1 cellular context compared by ENCODE assay signal in genomic region chr4:151760713-151761661, GRCh38.
TF ChIP-seq lines count a peak whose summit lies in the region.

A gene with protein sequence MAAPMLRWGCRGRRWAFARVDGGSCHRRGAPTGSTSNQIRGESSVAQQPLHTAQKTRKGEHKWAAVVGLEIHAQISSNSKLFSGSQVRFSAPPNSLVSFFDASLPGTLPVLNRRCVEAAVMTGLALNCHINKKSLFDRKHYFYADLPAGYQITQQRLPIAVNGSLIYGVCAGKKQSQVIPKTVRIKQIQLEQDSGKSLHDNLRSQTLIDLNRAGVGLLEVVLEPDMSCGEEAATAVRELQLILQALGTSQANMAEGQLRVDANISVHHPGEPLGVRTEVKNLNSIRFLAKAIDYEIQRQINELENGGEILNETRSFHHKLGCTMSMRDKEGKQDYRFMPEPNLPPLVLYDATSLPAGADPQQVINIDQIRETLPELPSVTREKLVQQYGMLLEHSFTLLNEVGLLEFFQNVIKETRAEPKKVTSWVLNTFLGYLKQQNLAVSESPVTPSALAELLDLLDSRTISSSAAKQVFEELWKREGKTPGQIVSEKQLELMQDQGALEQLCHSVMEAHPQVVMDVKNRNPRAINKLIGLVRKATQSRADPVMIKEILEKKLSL (minus strand): TSS chr4:151761007. CDS start chr4:151760982, 25 bp downstream.

TF ChIP-seq in K562, 482 proteins besides CTCF, POLR2A, EP300 and RAD21 (continued from another document and continues in another):
- TF ChIP-seq, protein P1, sequence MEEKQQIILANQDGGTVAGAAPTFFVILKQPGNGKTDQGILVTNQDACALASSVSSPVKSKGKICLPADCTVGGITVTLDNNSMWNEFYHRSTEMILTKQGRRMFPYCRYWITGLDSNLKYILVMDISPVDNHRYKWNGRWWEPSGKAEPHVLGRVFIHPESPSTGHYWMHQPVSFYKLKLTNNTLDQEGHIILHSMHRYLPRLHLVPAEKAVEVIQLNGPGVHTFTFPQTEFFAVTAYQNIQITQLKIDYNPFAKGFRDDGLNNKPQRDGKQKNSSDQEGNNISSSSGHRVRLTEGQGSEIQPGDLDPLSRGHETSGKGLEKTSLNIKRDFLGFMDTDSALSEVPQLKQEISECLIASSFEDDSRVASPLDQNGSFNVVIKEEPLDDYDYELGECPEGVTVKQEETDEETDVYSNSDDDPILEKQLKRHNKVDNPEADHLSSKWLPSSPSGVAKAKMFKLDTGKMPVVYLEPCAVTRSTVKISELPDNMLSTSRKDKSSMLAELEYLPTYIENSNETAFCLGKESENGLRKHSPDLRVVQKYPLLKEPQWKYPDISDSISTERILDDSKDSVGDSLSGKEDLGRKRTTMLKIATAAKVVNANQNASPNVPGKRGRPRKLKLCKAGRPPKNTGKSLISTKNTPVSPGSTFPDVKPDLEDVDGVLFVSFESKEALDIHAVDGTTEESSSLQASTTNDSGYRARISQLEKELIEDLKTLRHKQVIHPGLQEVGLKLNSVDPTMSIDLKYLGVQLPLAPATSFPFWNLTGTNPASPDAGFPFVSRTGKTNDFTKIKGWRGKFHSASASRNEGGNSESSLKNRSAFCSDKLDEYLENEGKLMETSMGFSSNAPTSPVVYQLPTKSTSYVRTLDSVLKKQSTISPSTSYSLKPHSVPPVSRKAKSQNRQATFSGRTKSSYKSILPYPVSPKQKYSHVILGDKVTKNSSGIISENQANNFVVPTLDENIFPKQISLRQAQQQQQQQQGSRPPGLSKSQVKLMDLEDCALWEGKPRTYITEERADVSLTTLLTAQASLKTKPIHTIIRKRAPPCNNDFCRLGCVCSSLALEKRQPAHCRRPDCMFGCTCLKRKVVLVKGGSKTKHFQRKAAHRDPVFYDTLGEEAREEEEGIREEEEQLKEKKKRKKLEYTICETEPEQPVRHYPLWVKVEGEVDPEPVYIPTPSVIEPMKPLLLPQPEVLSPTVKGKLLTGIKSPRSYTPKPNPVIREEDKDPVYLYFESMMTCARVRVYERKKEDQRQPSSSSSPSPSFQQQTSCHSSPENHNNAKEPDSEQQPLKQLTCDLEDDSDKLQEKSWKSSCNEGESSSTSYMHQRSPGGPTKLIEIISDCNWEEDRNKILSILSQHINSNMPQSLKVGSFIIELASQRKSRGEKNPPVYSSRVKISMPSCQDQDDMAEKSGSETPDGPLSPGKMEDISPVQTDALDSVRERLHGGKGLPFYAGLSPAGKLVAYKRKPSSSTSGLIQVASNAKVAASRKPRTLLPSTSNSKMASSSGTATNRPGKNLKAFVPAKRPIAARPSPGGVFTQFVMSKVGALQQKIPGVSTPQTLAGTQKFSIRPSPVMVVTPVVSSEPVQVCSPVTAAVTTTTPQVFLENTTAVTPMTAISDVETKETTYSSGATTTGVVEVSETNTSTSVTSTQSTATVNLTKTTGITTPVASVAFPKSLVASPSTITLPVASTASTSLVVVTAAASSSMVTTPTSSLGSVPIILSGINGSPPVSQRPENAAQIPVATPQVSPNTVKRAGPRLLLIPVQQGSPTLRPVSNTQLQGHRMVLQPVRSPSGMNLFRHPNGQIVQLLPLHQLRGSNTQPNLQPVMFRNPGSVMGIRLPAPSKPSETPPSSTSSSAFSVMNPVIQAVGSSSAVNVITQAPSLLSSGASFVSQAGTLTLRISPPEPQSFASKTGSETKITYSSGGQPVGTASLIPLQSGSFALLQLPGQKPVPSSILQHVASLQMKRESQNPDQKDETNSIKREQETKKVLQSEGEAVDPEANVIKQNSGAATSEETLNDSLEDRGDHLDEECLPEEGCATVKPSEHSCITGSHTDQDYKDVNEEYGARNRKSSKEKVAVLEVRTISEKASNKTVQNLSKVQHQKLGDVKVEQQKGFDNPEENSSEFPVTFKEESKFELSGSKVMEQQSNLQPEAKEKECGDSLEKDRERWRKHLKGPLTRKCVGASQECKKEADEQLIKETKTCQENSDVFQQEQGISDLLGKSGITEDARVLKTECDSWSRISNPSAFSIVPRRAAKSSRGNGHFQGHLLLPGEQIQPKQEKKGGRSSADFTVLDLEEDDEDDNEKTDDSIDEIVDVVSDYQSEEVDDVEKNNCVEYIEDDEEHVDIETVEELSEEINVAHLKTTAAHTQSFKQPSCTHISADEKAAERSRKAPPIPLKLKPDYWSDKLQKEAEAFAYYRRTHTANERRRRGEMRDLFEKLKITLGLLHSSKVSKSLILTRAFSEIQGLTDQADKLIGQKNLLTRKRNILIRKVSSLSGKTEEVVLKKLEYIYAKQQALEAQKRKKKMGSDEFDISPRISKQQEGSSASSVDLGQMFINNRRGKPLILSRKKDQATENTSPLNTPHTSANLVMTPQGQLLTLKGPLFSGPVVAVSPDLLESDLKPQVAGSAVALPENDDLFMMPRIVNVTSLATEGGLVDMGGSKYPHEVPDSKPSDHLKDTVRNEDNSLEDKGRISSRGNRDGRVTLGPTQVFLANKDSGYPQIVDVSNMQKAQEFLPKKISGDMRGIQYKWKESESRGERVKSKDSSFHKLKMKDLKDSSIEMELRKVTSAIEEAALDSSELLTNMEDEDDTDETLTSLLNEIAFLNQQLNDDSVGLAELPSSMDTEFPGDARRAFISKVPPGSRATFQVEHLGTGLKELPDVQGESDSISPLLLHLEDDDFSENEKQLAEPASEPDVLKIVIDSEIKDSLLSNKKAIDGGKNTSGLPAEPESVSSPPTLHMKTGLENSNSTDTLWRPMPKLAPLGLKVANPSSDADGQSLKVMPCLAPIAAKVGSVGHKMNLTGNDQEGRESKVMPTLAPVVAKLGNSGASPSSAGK (IDR thresholded peaks at IDR 0.05) = peak; percentile 88
- no peak for TF ChIP-seq RBM14 (IDR thresholded peaks at IDR 0.05; ENCODE audit: borderline replicate concordance, insufficient read depth, low read depth, low read length)
- TF ChIP-seq FOS (IDR thresholded peaks at IDR 0.05; ENCODE audit: extremely low read depth, insufficient read length) = no peak
- no peak for TF ChIP-seq LARP7 (IDR thresholded peaks at IDR 0.05)
- TF ChIP-seq, protein P2, sequence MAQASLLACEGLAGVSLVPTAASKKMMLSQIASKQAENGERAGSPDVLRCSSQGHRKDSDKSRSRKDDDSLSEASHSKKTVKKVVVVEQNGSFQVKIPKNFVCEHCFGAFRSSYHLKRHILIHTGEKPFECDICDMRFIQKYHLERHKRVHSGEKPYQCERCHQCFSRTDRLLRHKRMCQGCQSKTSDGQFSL (CRISPR knock-in tag; IDR thresholded peaks at IDR 0.05) = no peak
- TF ChIP-seq, protein P2 (tag; IDR thresholded peaks at IDR 0.05) = no peak
- TF ChIP-seq, protein P3, sequence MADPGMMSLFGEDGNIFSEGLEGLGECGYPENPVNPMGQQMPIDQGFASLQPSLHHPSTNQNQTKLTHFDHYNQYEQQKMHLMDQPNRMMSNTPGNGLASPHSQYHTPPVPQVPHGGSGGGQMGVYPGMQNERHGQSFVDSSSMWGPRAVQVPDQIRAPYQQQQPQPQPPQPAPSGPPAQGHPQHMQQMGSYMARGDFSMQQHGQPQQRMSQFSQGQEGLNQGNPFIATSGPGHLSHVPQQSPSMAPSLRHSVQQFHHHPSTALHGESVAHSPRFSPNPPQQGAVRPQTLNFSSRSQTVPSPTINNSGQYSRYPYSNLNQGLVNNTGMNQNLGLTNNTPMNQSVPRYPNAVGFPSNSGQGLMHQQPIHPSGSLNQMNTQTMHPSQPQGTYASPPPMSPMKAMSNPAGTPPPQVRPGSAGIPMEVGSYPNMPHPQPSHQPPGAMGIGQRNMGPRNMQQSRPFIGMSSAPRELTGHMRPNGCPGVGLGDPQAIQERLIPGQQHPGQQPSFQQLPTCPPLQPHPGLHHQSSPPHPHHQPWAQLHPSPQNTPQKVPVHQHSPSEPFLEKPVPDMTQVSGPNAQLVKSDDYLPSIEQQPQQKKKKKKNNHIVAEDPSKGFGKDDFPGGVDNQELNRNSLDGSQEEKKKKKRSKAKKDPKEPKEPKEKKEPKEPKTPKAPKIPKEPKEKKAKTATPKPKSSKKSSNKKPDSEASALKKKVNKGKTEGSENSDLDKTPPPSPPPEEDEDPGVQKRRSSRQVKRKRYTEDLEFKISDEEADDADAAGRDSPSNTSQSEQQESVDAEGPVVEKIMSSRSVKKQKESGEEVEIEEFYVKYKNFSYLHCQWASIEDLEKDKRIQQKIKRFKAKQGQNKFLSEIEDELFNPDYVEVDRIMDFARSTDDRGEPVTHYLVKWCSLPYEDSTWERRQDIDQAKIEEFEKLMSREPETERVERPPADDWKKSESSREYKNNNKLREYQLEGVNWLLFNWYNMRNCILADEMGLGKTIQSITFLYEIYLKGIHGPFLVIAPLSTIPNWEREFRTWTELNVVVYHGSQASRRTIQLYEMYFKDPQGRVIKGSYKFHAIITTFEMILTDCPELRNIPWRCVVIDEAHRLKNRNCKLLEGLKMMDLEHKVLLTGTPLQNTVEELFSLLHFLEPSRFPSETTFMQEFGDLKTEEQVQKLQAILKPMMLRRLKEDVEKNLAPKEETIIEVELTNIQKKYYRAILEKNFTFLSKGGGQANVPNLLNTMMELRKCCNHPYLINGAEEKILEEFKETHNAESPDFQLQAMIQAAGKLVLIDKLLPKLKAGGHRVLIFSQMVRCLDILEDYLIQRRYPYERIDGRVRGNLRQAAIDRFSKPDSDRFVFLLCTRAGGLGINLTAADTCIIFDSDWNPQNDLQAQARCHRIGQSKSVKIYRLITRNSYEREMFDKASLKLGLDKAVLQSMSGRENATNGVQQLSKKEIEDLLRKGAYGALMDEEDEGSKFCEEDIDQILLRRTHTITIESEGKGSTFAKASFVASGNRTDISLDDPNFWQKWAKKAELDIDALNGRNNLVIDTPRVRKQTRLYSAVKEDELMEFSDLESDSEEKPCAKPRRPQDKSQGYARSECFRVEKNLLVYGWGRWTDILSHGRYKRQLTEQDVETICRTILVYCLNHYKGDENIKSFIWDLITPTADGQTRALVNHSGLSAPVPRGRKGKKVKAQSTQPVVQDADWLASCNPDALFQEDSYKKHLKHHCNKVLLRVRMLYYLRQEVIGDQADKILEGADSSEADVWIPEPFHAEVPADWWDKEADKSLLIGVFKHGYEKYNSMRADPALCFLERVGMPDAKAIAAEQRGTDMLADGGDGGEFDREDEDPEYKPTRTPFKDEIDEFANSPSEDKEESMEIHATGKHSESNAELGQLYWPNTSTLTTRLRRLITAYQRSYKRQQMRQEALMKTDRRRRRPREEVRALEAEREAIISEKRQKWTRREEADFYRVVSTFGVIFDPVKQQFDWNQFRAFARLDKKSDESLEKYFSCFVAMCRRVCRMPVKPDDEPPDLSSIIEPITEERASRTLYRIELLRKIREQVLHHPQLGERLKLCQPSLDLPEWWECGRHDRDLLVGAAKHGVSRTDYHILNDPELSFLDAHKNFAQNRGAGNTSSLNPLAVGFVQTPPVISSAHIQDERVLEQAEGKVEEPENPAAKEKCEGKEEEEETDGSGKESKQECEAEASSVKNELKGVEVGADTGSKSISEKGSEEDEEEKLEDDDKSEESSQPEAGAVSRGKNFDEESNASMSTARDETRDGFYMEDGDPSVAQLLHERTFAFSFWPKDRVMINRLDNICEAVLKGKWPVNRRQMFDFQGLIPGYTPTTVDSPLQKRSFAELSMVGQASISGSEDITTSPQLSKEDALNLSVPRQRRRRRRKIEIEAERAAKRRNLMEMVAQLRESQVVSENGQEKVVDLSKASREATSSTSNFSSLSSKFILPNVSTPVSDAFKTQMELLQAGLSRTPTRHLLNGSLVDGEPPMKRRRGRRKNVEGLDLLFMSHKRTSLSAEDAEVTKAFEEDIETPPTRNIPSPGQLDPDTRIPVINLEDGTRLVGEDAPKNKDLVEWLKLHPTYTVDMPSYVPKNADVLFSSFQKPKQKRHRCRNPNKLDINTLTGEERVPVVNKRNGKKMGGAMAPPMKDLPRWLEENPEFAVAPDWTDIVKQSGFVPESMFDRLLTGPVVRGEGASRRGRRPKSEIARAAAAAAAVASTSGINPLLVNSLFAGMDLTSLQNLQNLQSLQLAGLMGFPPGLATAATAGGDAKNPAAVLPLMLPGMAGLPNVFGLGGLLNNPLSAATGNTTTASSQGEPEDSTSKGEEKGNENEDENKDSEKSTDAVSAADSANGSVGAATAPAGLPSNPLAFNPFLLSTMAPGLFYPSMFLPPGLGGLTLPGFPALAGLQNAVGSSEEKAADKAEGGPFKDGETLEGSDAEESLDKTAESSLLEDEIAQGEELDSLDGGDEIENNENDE (IDR thresholded peaks at IDR 0.05; ENCODE audit: low read depth, low read length) = no peak
- TF ChIP-seq, protein P4, sequence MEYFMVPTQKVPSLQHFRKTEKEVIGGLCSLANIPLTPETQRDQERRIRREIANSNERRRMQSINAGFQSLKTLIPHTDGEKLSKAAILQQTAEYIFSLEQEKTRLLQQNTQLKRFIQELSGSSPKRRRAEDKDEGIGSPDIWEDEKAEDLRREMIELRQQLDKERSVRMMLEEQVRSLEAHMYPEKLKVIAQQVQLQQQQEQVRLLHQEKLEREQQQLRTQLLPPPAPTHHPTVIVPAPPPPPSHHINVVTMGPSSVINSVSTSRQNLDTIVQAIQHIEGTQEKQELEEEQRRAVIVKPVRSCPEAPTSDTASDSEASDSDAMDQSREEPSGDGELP (CRISPR knock-in tag; IDR thresholded peaks at IDR 0.05; ENCODE audit: borderline replicate concordance) = peak; percentile 82
- no peak for TF ChIP-seq HNRNPK (IDR thresholded peaks at IDR 0.05; ENCODE audit: low read depth, low read length, poor library complexity, severe bottlenecking)
- TF ChIP-seq RUNX1 (IDR thresholded peaks at IDR 0.05; ENCODE audit: low read depth) = no peak
- no peak for TF ChIP-seq HMG20A (CRISPR knock-in tag; conservative IDR thresholded peaks at IDR 0.05)
- no peak for TF ChIP-seq TCF3 (CRISPR knock-in tag; IDR thresholded peaks at IDR 0.05)
- no peak for TF ChIP-seq NCOA2 (IDR thresholded peaks at IDR 0.05; ENCODE audit: partially characterized antibody in 2 of 2)
- TF ChIP-seq ZNF655 (CRISPR knock-in tag; IDR thresholded peaks at IDR 0.05) = no peak
- TF ChIP-seq, protein P5, sequence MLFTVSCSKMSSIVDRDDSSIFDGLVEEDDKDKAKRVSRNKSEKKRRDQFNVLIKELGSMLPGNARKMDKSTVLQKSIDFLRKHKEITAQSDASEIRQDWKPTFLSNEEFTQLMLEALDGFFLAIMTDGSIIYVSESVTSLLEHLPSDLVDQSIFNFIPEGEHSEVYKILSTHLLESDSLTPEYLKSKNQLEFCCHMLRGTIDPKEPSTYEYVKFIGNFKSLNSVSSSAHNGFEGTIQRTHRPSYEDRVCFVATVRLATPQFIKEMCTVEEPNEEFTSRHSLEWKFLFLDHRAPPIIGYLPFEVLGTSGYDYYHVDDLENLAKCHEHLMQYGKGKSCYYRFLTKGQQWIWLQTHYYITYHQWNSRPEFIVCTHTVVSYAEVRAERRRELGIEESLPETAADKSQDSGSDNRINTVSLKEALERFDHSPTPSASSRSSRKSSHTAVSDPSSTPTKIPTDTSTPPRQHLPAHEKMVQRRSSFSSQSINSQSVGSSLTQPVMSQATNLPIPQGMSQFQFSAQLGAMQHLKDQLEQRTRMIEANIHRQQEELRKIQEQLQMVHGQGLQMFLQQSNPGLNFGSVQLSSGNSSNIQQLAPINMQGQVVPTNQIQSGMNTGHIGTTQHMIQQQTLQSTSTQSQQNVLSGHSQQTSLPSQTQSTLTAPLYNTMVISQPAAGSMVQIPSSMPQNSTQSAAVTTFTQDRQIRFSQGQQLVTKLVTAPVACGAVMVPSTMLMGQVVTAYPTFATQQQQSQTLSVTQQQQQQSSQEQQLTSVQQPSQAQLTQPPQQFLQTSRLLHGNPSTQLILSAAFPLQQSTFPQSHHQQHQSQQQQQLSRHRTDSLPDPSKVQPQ (CRISPR knock-in tag; IDR thresholded peaks at IDR 0.05; ENCODE audit: borderline replicate concordance) = no peak
- TF ChIP-seq NFRKB (IDR thresholded peaks at IDR 0.05; ENCODE audit: low read depth) = peak; percentile 75
